Comparison of ENCODE assay signal across 20 cellular contexts in the genomic region with DNA sequence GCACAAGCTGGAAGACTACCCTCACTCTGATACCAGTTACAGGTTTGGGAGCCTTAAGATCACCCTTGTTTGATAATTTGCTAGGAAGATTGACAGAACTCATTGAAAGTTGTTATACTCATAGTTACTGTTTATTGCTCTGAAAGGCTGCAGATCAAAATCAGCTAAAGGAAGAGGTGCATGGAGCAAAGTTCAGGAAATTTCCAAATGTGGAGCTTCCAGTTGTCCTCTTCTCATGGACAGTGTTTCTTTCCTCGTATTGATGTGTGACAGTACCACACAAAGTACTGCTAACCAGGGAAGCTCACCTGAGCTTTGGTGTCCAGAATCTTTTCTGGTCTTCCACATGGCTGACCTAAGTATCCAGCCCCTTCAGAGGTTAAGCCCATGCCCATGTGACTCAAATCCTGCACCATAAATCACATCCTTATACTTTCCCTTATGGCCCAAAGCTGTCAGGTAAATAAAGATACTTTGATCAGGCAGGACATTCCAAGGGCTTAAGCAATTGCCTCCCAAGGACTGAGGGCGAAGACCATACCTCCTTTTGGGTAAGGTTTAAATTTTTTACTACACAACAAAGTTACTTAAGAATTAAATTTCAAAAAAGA.
"Had no signal": no experiment of that assay in that cellular context is flagged by ENCODE, and none has a peak within 500 bp of the region (broad histone marks: within the 10 kb centered on the region; RNA-seq: fewer than 3 reads in every experiment).

No MANE protein-coding gene starts in this region.

- H3K27ac Mint-ChIP-seq: type B pancreatic cell had no signal

- H3K4me3 ChIP-seq: dorsolateral prefrontal cortex, gastrocnemius medialis, heart right ventricle, neural progenitor cell, ovary, right atrium auricular region, suprapubic skin, thyroid gland had no signal

- H3K9me3 Mint-ChIP-seq: naive thymus-derived CD8-positive, alpha-beta T cell; neural progenitor cell; type B pancreatic cell had no signal

- H3K36me3 ChIP-seq: gastrocnemius medialis, heart right ventricle, neural progenitor cell, ovary, right atrium auricular region, suprapubic skin, thyroid gland had no signal

- H3K36me3 Mint-ChIP-seq: type B pancreatic cell had no signal

- H3K9me3 ChIP-seq: gastrocnemius medialis, heart right ventricle, ovary, right atrium auricular region, suprapubic skin, thyroid gland had no signal

- DNase-seq: cortex of kidney; dorsolateral prefrontal cortex; effector CD8-positive, alpha-beta T cell; gastrocnemius medialis; heart right ventricle; hypothalamus; islet precursor cell; left cardiac atrium; mammary epithelial cell; naive thymus-derived CD8-positive, alpha-beta T cell; nucleus accumbens; ovary; small intestine; stimulated activated CD4-positive, alpha-beta T cell treated with anti-CD3 and anti-CD28 coated beads, Interleukin-12 subunit alpha, Interleukin-12 subunit beta, amount 100 ng/mL, for 4 hours; stimulated activated naive CD4-positive, alpha-beta T cell treated with Interleukin-2 at 50 U/mL for 16 hours; thyroid gland had no signal

- H3K4me1 ChIP-seq: right atrium auricular region, suprapubic skin had no signal

- H3K27me3 Mint-ChIP-seq: naive thymus-derived CD8-positive, alpha-beta T cell had no signal

- H3K4me3 Mint-ChIP-seq: naive thymus-derived CD8-positive, alpha-beta T cell; neural progenitor cell; type B pancreatic cell had no signal

- ATAC-seq: gastrocnemius medialis; heart right ventricle; left cardiac atrium; naive thymus-derived CD8-positive, alpha-beta T cell had no signal
